In the genomic region with DNA sequence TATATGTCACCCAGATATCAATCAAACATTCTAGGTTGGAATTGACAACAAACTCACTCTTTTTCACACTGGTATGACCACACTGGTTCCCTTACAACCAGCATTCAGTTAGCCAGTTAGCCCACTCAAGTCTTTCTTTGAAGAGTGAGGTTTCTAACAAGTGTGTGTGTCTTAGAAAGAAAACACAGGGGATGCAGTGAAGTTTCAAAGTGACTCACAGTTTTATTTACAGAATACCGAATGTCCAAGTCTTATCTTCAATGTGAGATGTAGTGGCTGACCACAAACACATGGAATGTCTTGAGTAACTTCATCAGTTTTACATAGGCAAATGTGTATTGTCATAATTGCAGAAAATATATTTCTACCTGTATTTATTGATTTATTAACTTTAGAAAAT, we compare ENCODE assay signal across 31 cellular contexts.
DNase-seq lines count a peak whose midpoint lies in the region; ATAC-seq and TF ChIP-seq lines count a peak whose summit lies in the region.
"Had no signal": no experiment of that assay in that cellular context is flagged by ENCODE, and none has a peak within 500 bp of the region (broad histone marks: within the 10 kb centered on the region; RNA-seq: fewer than 3 reads in every experiment).

No MANE protein-coding gene starts in this region.

- ATAC-seq in left lung, result no peak
- ATAC-seq: gastroesophageal sphincter, GM23338, HepG2, left colon, pancreas had no signal

- H3K9me3 ChIP-seq in testis (no peaks in the 10 kb centered on the region), left lung (no peaks in the 10 kb centered on the region)
- H3K9me3 ChIP-seq: esophagus squamous epithelium, gastroesophageal sphincter, pancreas, suprapubic skin had no signal

- H3K4me1 ChIP-seq in testis (no peaks in the 10 kb centered on the region), left lung (no peaks in the 10 kb centered on the region)
- H3K4me1 ChIP-seq: gastroesophageal sphincter, pancreas, suprapubic skin had no signal

- WGBS in testis, 2 donors, result 27 to 97% methylated on average over 1 of the region's 1 CpG

- H3K27me3 ChIP-seq in brain microvascular endothelial cell (replicated peaks) (no peaks in the 10 kb centered on the region), testis (no peaks in the 10 kb centered on the region), left lung (no peaks in the 10 kb centered on the region)
- H3K27me3 ChIP-seq: dorsolateral prefrontal cortex, esophagus squamous epithelium, gastroesophageal sphincter, pancreas, suprapubic skin had no signal

- H3K4me3 ChIP-seq in NB4 (ENCODE audit: low read depth, low read length) (no peak overlapping the region), brain microvascular endothelial cell (ENCODE audit: low read depth, low read length) (no peak overlapping the region), testis (no peak overlapping the region), left lung (no peak overlapping the region)
- H3K4me3 ChIP-seq: dorsolateral prefrontal cortex, esophagus squamous epithelium, gastroesophageal sphincter, GM23338, pancreas, SK-N-MC, suprapubic skin had no signal

- H3K36me3 ChIP-seq in brain microvascular endothelial cell (replicated peaks) (no peaks in the 10 kb centered on the region), testis (ENCODE audit: low read depth, missing control alignments) (no peaks in the 10 kb centered on the region), left lung (no peaks in the 10 kb centered on the region)
- H3K36me3 ChIP-seq: esophagus squamous epithelium, gastroesophageal sphincter, pancreas, suprapubic skin had no signal

- DNase-seq in ELR (ENCODE audit: low read depth) (peak; percentile 0), NB4 (ENCODE audit: low read depth) (peak; percentile 39), brain microvascular endothelial cell (peak; percentile 76), kidney tubule cell (ENCODE audit: low spot score) (peak; percentile 12), NOMO-1 (lab: John Stamatoyannopoulos, UW; ENCODE audit: unreplicated experiment in 2 of 2) (no peak), testis (no peak), left lung (no peak)
- no peak for DNase-seq in activated CD4-positive, alpha-beta T cell treated with anti-CD3 and anti-CD28 coated beads, Interleukin-2, amount 50 U/mL, for 4 hours
- DNase-seq: activated B cell treated with CpG ODN at 0.5 μM for 24 hours; activated CD4-positive, alpha-beta T cell treated with anti-CD3 and anti-CD28 coated beads, Interleukin-2, amount 50 U/mL, for 1 hour; activated gamma-delta T cell; activated naive CD8-positive, alpha-beta T cell treated with anti-CD3 and anti-CD28 coated beads, Interleukin-2, amount 10 ng/mL, durations not matched to agents 7 days and 5 days; activated T-cell treated with anti-CD3 and anti-CD28 coated beads, Interleukin-2, amount 50 U/mL, for 24 hours; CD4-positive, alpha-beta T cell; cerebellar nuclear complex; dorsolateral prefrontal cortex; esophagus squamous epithelium; HFFc6; hippocampal formation; left colon; NCI-H1048; NCI-H82; pancreas; retina; small intestine; stimulated activated naive CD4-positive, alpha-beta T cell treated with Interleukin-2 at 50 U/mL for 16 hours had no signal

- intact Hi-C loops in testis (cut with DNase I; ENCODE audit: low total_unique reads) (no loop called here), left lung (cut with DNase I) (no loop called here)

- TF ChIP-seq POLR2A in NB4 (IDR thresholded peaks at IDR 0.05; ENCODE audit: extremely low read depth, insufficient read length), result no peak
- no peak for TF ChIP-seq POLR2A in testis (IDR thresholded peaks at IDR 0.05)

- TF ChIP-seq CTCF in NB4 (IDR thresholded peaks at IDR 0.05; ENCODE audit: low read depth, low read length) (no peak), brain microvascular endothelial cell (IDR thresholded peaks at IDR 0.05; ENCODE audit: low read depth, low read length, missing control alignments) (no peak), testis (IDR thresholded peaks at IDR 0.05) (no peak), left lung (IDR thresholded peaks at IDR 0.05) (no peak)

- H3K27ac ChIP-seq in brain microvascular endothelial cell, result no peak overlapping the region
- H3K27ac ChIP-seq in testis, result no peak overlapping the region
- H3K27ac ChIP-seq in left lung, result no peak overlapping the region
- H3K27ac ChIP-seq: dorsolateral prefrontal cortex, esophagus squamous epithelium, gastroesophageal sphincter, pancreas, SK-N-MC, suprapubic skin had no signal

- in situ Hi-C loops in brain microvascular endothelial cell (cut with HindIII; ENCODE audit: low pct_ligation_motif_present, low sequenced_read_pairs), result no loop called here

Comparison
In these comparisons a context has a peak if more than half of its experiments do, and no peak if none do; other contexts are left out.
1. DNase-seq: peak in ELR (single experiment), NB4 (single experiment), brain microvascular endothelial cell (single experiment) and kidney tubule cell (single experiment); none in NOMO-1 (0 of 2), testis (single experiment), left lung (0 of 2) and activated CD4-positive, alpha-beta T cell treated with anti-CD3 and anti-CD28 coated beads, Interleukin-2, amount 50 U/mL, for 4 hours (0 of 2).